Comparison of ENCODE assay signal across 23 cellular contexts in the genomic region with DNA sequence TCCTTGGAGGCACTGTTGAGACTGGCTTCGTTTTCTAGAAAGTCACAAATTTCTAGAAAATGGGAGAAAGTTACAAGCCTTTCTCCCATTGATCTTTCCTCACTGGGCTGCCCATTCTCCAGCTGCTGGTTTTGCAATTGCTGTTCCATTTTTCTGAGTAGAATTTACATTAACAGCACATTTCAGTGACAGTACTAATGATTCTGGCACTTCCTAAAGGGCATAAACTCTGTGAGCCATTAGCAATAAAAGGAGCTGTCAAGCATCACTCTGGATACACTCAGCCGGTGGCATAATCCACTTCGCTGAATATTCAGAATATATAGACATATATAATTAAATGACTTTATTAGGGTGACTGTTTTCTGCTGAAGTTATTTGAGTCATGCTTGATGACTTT. TPM values are rescaled to one million over a fixed set of nuclear protein-coding genes. Genes with fewer than 3 reads are reported as not detected.
"Had no signal": no experiment of that assay in that cellular context is flagged by ENCODE, and none has a peak within 500 bp of the region (broad histone marks: within the 10 kb centered on the region; RNA-seq: fewer than 3 reads in every experiment).

No MANE protein-coding gene starts in this region.

- H3K4me2 ChIP-seq: hepatocyte had no signal

- H2AFZ ChIP-seq: hepatocyte had no signal

- H3K27me3 ChIP-seq: colonic mucosa, dorsolateral prefrontal cortex, gastroesophageal sphincter, hepatocyte had no signal

- DNase-seq: colonic mucosa; dermis blood vessel endothelial cell; dorsolateral prefrontal cortex; effector CD4-positive, alpha-beta T cell; effector memory CD4-positive, alpha-beta T cell; foreskin keratinocyte; heart left ventricle; hypothalamus; immature natural killer cell; islet precursor cell; kidney; kidney glomerular epithelial cell; left colon; left ventricle myocardium superior; mesenchymal stem cell had no signal

- H3K9me3 ChIP-seq: colonic mucosa, esophagus muscularis mucosa, gastroesophageal sphincter, heart left ventricle, lower lobe of right lung, mucosa of descending colon had no signal

- H3K4me1 ChIP-seq: colonic mucosa, foreskin keratinocyte, gastroesophageal sphincter had no signal

- H3K79me2 ChIP-seq: hepatocyte had no signal

- H3K27ac ChIP-seq: colonic mucosa, dorsolateral prefrontal cortex, esophagus muscularis mucosa, foreskin keratinocyte, gastroesophageal sphincter, hepatocyte, lower lobe of right lung had no signal

- H3K4me3 ChIP-seq: colonic mucosa, dorsolateral prefrontal cortex, esophagus muscularis mucosa, gastroesophageal sphincter, heart left ventricle, hepatocyte, lower lobe of right lung, mucosa of descending colon had no signal

- ATAC-seq: foreskin keratinocyte, gastroesophageal sphincter, left colon had no signal

- H3K36me3 ChIP-seq: colonic mucosa, esophagus muscularis mucosa, gastroesophageal sphincter, heart left ventricle, lower lobe of right lung had no signal

RNA-seq across cellular contexts. Expression of a gene that starts 6.7 kb away (rescaled TPM):
- polyA plus RNA-seq: endothelial cell of umbilical vein, esophagus, fibroblast of lung, foreskin keratinocyte, heart left ventricle, hepatocyte, immature natural killer cell had no signal

RNA-seq across cellular contexts. Expression of a gene that starts 57.7 kb away (rescaled TPM):
- polyA plus RNA-seq: foreskin keratinocyte had no signal
